In the genomic region with DNA sequence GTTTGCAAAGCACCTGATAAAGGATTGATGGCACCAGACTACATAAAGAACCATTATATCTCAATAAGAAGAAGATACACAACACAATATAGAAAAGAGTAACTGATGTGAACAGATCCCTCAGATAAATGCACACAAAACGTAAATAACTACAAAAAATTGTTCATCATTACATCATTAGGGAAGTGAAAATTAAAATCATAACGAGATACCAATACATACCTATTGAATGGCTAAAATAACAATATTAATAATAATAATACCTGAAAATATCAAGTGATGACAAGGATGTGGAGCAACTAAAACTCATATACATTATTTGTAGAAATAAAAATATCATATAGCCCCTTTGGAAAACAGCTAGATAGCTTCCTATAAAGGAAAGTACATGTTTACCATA, we compare ENCODE assay signal across 32 cellular contexts.
"Had no signal": no experiment of that assay in that cellular context is flagged by ENCODE, and none has a peak within 500 bp of the region (broad histone marks: within the 10 kb centered on the region; RNA-seq: fewer than 3 reads in every experiment).

No MANE protein-coding gene starts in this region.

- H3K9me3 ChIP-seq: adrenal gland, ascending aorta, body of pancreas, breast epithelium had no signal

- DNase-seq: activated effector memory CD4-positive, alpha-beta T cell treated with anti-CD3 and anti-CD28 coated beads, Interleukin-2, amount 50 U/mL, for 16 hours; activated effector memory CD4-positive, alpha-beta T cell treated with Interleukin-2 at 50 U/mL for 16 hours; activated gamma-delta T cell; activated gamma-delta T cell treated with Interleukin-2 at 50 U/mL for 16 hours; activated naive CD4-positive, alpha-beta T cell; activated naive CD4-positive, alpha-beta T cell treated with anti-CD3 and anti-CD28 coated beads for 36 hours; activated naive CD4-positive, alpha-beta T cell treated with anti-CD3 and anti-CD28 coated beads, Interleukin-2, amount 10 ng/mL, durations not matched to agents 7 days and 5 days; activated naive CD4-positive, alpha-beta T cell treated with anti-CD3 and anti-CD28 coated beads, Interleukin-2, amount 50 U/mL, for 16 hours; activated naive CD4-positive, alpha-beta T cell treated with Interleukin-2 at 50 U/mL for 16 hours; activated naive CD8-positive, alpha-beta T cell treated with anti-CD3 and anti-CD28 coated beads for 36 hours; activated naive CD8-positive, alpha-beta T cell treated with anti-CD3 and anti-CD28 coated beads, Interleukin-2, amount 10 ng/mL, durations not matched to agents 7 days and 5 days; activated naive CD8-positive, alpha-beta T cell treated with anti-CD3 and anti-CD28 coated beads, Interleukin-2, amount 50 U/mL, for 24 hours; activated T-cell treated with anti-CD3 and anti-CD28 coated beads, Interleukin-2, amount 50 U/mL, for 4 hours; activated T-cell treated with anti-CD3 and anti-CD28 coated beads, Interleukin-2, amount 50 U/mL, for 48 hours; activated T-cell treated with anti-CD3 and anti-CD28 coated beads, Interleukin-2, amount 50 U/mL, for 72 hours; adrenal gland; amniotic stem cell; amygdala; anterior cingulate cortex; aorta; body of pancreas; brain microvascular endothelial cell; caudate nucleus; central memory CD4-positive, alpha-beta T cell; cerebellar nuclear complex had no signal

- ATAC-seq: activated naive CD4-positive, alpha-beta T cell treated with anti-CD3 and anti-CD28 coated beads, Interleukin-2, amount 50 U/mL, for 72 hours; activated naive CD8-positive, alpha-beta T cell treated with anti-CD3 and anti-CD28 coated beads, Interleukin-2, amount 50 U/mL, for 24 hours; activated T-cell treated with anti-CD3 and anti-CD28 coated beads, Interleukin-2, amount 50 U/mL, for 4 hours; activated T-cell treated with anti-CD3 and anti-CD28 coated beads, Interleukin-2, amount 50 U/mL, for 72 hours; activated T-helper 17 cell treated with anti-CD3 and anti-CD28 coated beads, Interleukin-2, amount 50 U/mL, for 72 hours; body of pancreas had no signal

- H3K4me3 ChIP-seq: adrenal gland, ascending aorta, body of pancreas, breast epithelium, cardiac muscle cell had no signal

- H3K36me3 ChIP-seq: adrenal gland, ascending aorta, brain microvascular endothelial cell, breast epithelium, cardiac muscle cell had no signal

- H3K4me1 ChIP-seq: adrenal gland, ascending aorta, body of pancreas, breast epithelium had no signal

- FAIRE-seq: astrocyte, bronchial epithelial cell had no signal

- H3K27ac ChIP-seq: adrenal gland, ascending aorta, body of pancreas, brain microvascular endothelial cell, breast epithelium, cardiac muscle cell had no signal

- H3K27me3 ChIP-seq: adrenal gland, ascending aorta, body of pancreas, brain microvascular endothelial cell, breast epithelium, cardiac muscle cell had no signal
